ENCODE assay signal across 16 cellular contexts in the genomic region with DNA sequence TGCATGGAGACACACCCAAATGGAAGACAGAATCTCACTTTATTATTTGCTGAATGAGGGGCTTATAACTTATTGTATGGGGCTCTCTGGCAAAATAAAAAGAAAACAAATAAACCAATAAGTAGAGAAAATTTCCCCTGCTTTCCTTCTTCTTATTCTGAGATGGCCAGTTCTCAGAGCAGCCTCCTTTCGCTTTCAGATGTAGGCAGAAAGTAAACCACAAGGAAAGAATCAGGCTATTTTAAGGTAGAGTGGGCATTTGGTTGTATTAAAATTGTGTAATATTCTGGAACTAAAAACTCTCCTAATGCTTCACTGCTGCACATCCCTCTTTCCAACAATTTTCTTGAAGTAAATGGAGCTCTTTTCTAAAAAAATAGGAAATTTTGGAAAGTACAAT.
A peak's percentile ranks its signal among the peaks of the same experiment; 100 is the strongest.
DNase-seq lines count a peak whose midpoint lies in the region; ATAC-seq lines count a peak whose summit lies in the region.
"Had no signal": no experiment of that assay in that cellular context is flagged by ENCODE, and none has a peak within 500 bp of the region (broad histone marks: within the 10 kb centered on the region; RNA-seq: fewer than 3 reads in every experiment).

No MANE protein-coding gene starts in this region.

- no peak overlapping the region for H2AFZ ChIP-seq in neuronal stem cell (ENCODE audit: low read length)

- no peaks in the 10 kb centered on the region for H3K79me1 ChIP-seq in neuronal stem cell (ENCODE audit: low read depth, low read length)

- no peak overlapping the region for H3K18ac ChIP-seq in neuronal stem cell (ENCODE audit: low read length)

- H2BK120ac ChIP-seq in neuronal stem cell (ENCODE audit: low read depth, low read length), result no peak overlapping the region

- H3K9ac ChIP-seq in neuronal stem cell (ENCODE audit: low read depth, low read length, poor library complexity), result no peak overlapping the region

- no peak overlapping the region for H2BK5ac ChIP-seq in neuronal stem cell (ENCODE audit: low read length)

- H3K27ac ChIP-seq in neuronal stem cell (replicated peaks; ENCODE audit: low read length), result no peak overlapping the region
- H3K27ac ChIP-seq: tibial artery had no signal

- H3K9me3 ChIP-seq in neuronal stem cell (replicated peaks in 1 of 2; ENCODE audit: control insufficient read depth in 2 of 2, insufficient read depth in 1 of 2, low read depth in 1 of 2, low read length in 2 of 2), result no peaks in the 10 kb centered on the region
- H3K9me3 ChIP-seq: tibial artery had no signal

- no CpG with 5 or more reads among the region's 1 CpG for WGBS in neuronal stem cell (ENCODE audit: extremely low coverage in 2 of 2, insufficient read length in 2 of 2, insufficient replicate concordance in 1 of 2), 2 donors

- H2AK5ac ChIP-seq in neuronal stem cell (ENCODE audit: low read depth, low read length), result no peak overlapping the region

- no peaks in the 10 kb centered on the region for H3K27me3 ChIP-seq in neuronal stem cell (ENCODE audit: control insufficient read depth in 3 of 3, insufficient read depth in 3 of 3, low read depth in 1 of 3, low read length in 3 of 3)
- H3K27me3 ChIP-seq: tibial artery had no signal

- DNase-seq in OCI-M1 (lab: John Stamatoyannopoulos, UW), result peak; percentile 45
- DNase-seq in neuronal stem cell (ENCODE audit: low spot score), result no peak
- DNase-seq in activated CD8-positive, alpha-beta memory T cell treated with anti-CD3 and anti-CD28 coated beads for 24 hours, result no peak
- DNase-seq in sciatic nerve (ENCODE audit: low spot score), result no peak
- no peak for DNase-seq in NCI-H345 treated with DMSO at 0.1 percent for 48 hours (lab: John Stamatoyannopoulos, UW; ENCODE audit: unreplicated experiment)
- DNase-seq: CD4-positive, alpha-beta T cell; erythroblast; hypothalamus; mammary epithelial cell; NCI-H1105 treated with DMSO at 0.1 percent for 48 hours; NCI-H69; SIG-M5; tibial artery had no signal

- H3K23ac ChIP-seq in neuronal stem cell (ENCODE audit: low read depth, low read length, poor library complexity), result no peak overlapping the region

- H4K8ac ChIP-seq in neuronal stem cell (ENCODE audit: low read depth, low read length), result no peak overlapping the region

- intact Hi-C loops in sciatic nerve (cut with DNase I), result no loop called here

- no peak overlapping the region for H3K4me2 ChIP-seq in neuronal stem cell (ENCODE audit: insufficient read depth, low read length, poor library complexity, severe bottlenecking)

- H3K4me1 ChIP-seq in neuronal stem cell (ENCODE audit: control insufficient read depth in 2 of 2, insufficient read depth in 1 of 2, low read depth in 1 of 2, low read length in 2 of 2), result no peaks in the 10 kb centered on the region
- H3K4me1 ChIP-seq: tibial artery had no signal

- no peak overlapping the region for H3K4ac ChIP-seq in neuronal stem cell (ENCODE audit: low read length)

- no peak overlapping the region for H3K4me3 ChIP-seq in neuronal stem cell (ENCODE audit: low read length in 2 of 2)
- H3K4me3 ChIP-seq: tibial artery had no signal

- H2BK12ac ChIP-seq in neuronal stem cell (ENCODE audit: low read length), result no peak overlapping the region

- no peaks in the 10 kb centered on the region for H3K36me3 ChIP-seq in neuronal stem cell (replicated peaks in 1 of 2; ENCODE audit: control insufficient read depth in 2 of 2, insufficient read depth in 2 of 2, low read length in 2 of 2)
- H3K36me3 ChIP-seq: tibial artery had no signal

- H3K14ac ChIP-seq in neuronal stem cell (ENCODE audit: low read length), result no peak overlapping the region

- ATAC-seq in GM18909 (IDR thresholded peaks at IDR 0.05; ENCODE audit: poor library complexity, unreplicated experiment), result peak; percentile 87
- ATAC-seq in GM21717 (IDR thresholded peaks at IDR 0.05; ENCODE audit: unreplicated experiment), result peak; percentile 89
- peak; percentile 80 for ATAC-seq in HG03064 (IDR thresholded peaks at IDR 0.05; ENCODE audit: low read depth, unreplicated experiment)
- ATAC-seq in sciatic nerve, result no peak

- no peak overlapping the region for H4K91ac ChIP-seq in neuronal stem cell (ENCODE audit: low read depth, low read length, poor library complexity)

- no peak overlapping the region for H2BK15ac ChIP-seq in neuronal stem cell (ENCODE audit: low read length)
